In genomic region chr6:11272491-11273192, GRCh38 we compare ENCODE assay signal across 3 cellular contexts.
A peak's percentile ranks its signal among the peaks of the same experiment; 100 is the strongest.
TF ChIP-seq lines count a peak whose summit lies in the region.

No MANE protein-coding gene starts in this region.

TF ChIP-seq in liver, 16 proteins besides CTCF, POLR2A, EP300 and RAD21:
- TF ChIP-seq RXRA (IDR thresholded peaks at IDR 0.05) (peak in 1 of 2 donors; percentile 15), REST (IDR thresholded peaks at IDR 0.05) (no peak), NR2F2 (IDR thresholded peaks at IDR 0.05) (peak; percentile 93)
TF ChIP-seq in liver: peak in this region for 2.

TF ChIP-seq in HepG2, 621 proteins besides CTCF, POLR2A, EP300 and RAD21:
- TF ChIP-seq KLF12 (CRISPR knock-in tag; IDR thresholded peaks at IDR 0.05; ENCODE audit: borderline replicate concordance) = no peak
- TF ChIP-seq REXO4 (CRISPR knock-in tag; IDR thresholded peaks at IDR 0.05; ENCODE audit: borderline replicate concordance) = no peak
- no peak for TF ChIP-seq SALL2 (CRISPR knock-in tag; IDR thresholded peaks at IDR 0.05)
- no peak for TF ChIP-seq ESRRA (CRISPR knock-in tag; IDR thresholded peaks at IDR 0.05; ENCODE audit: low read depth)
- TF ChIP-seq GLI4 (CRISPR knock-in tag; IDR thresholded peaks at IDR 0.05; ENCODE audit: borderline replicate concordance) = no peak
- no peak for TF ChIP-seq GLMP (CRISPR knock-in tag; IDR thresholded peaks at IDR 0.05; ENCODE audit: borderline replicate concordance)
- no peak for TF ChIP-seq ZNF891 (CRISPR knock-in tag; IDR thresholded peaks at IDR 0.05)
- no peak for TF ChIP-seq MBD4 (IDR thresholded peaks at IDR 0.05; ENCODE audit: borderline replicate concordance, low read length)
- TF ChIP-seq POGZ (CRISPR knock-in tag; IDR thresholded peaks at IDR 0.05) = no peak
- no peak for TF ChIP-seq RORA (CRISPR knock-in tag; IDR thresholded peaks at IDR 0.05)

TF ChIP-seq in SK-N-SH treated with all-trans-retinoic acid at 6 μM for 48 hours, 23 proteins besides CTCF, POLR2A, EP300 and RAD21:
- TF ChIP-seq RARB (CRISPR knock-in tag; IDR thresholded peaks at IDR 0.05) (no peak), ZNF565 (CRISPR knock-in tag; conservative IDR thresholded peaks at IDR 0.05; ENCODE audit: low read depth) (no peak), GLIS3 (CRISPR knock-in tag; IDR thresholded peaks at IDR 0.05) (no peak), ISL1 (CRISPR knock-in tag; IDR thresholded peaks at IDR 0.05) (no peak), ZNF8 (CRISPR knock-in tag; IDR thresholded peaks at IDR 0.05) (no peak), TCF4 (CRISPR knock-in tag; IDR thresholded peaks at IDR 0.05; ENCODE audit: borderline replicate concordance) (no peak), POU6F1 (CRISPR knock-in tag; IDR thresholded peaks at IDR 0.05; ENCODE audit: borderline replicate concordance, low read depth) (no peak), BACH2 (CRISPR knock-in tag; IDR thresholded peaks at IDR 0.05; ENCODE audit: borderline replicate concordance) (no peak), PPARA (CRISPR knock-in tag; IDR thresholded peaks at IDR 0.05; ENCODE audit: borderline replicate concordance) (no peak)
